In genomic region chr12:104672501-104673265, GRCh38 we compare ENCODE assay signal across 9 cellular contexts.
A peak's percentile ranks its signal among the peaks of the same experiment; 100 is the strongest.
DNase-seq lines count a peak whose midpoint lies in the region; ATAC-seq, FAIRE-seq and TF ChIP-seq lines count a peak whose summit lies in the region.
"Had no signal": no experiment of that assay in that cellular context is flagged by ENCODE, and none has a peak within 500 bp of the region (broad histone marks: within the 10 kb centered on the region; RNA-seq: fewer than 3 reads in every experiment).

No MANE protein-coding gene starts in this region.

- no TSS peak for BruUV-seq in K562 (replicated peaks; lab: Mats Ljungman, UMichigan)

- H3K27ac ChIP-seq in K562 (ENCODE audit: extremely low read depth, low read depth, low read length) (no peak overlapping the region), left lung (peak overlapping the region; percentile 79 to 88), transverse colon (peak overlapping the region; percentile 13 to 66 (median 58))

- no peak overlapping the region for H3K4me2 ChIP-seq in K562 (ENCODE audit: insufficient read depth, low read length)

- H4K20me1 ChIP-seq in K562 (replicated peaks; ENCODE audit: control insufficient read depth, insufficient read depth, low read length) = peaks cover 7% of the 10 kb centered on the region; the same call in 1 of the 2 replicates

- POLR2A ChIA-PET in K562 (lab: Yijun Ruan, JAX) = interaction anchor here (0.6 to 1.1 kb wide), 4 partner anchors 13 to 213 kb away, joined by 3 read pairs; no protein-coding TSS in a partner anchor

- peak overlapping the region; percentile 94 for H3K27ac Mint-ChIP-seq in activated T-cell treated with anti-CD3 and anti-CD28 coated beads, Interleukin-2, amount 50 U/mL, for 24 hours

- no peak for TF ChIP-seq RAD21 in K562 (CRISPR knock-in tag; conservative IDR thresholded peaks at IDR 0.05 in 1 of 2, IDR thresholded peaks at IDR 0.05 in 1 of 2)

- ATAC-seq in K562 (no peak), left lung (peak; percentile 2), HG03442 (IDR thresholded peaks at IDR 0.05; ENCODE audit: unreplicated experiment) (no peak)

- no peak overlapping the region for H3K4me3 ChIP-seq in K562
- H3K4me3 ChIP-seq in left lung = no peak overlapping the region
- H3K4me3 ChIP-seq in transverse colon = no peak overlapping the region

- TF ChIP-seq CTCF in K562 (IDR thresholded peaks at IDR 0.05 in 2 of 3, conservative IDR thresholded peaks at IDR 0.05 in 1 of 3; ENCODE audit: insufficient read depth in 2 of 3, low read depth in 1 of 3, low read length in 3 of 3) (no peak), left lung (IDR thresholded peaks at IDR 0.05) (no peak), transverse colon (IDR thresholded peaks at IDR 0.05) (no peak)

- TF ChIP-seq EP300 in K562 (IDR thresholded peaks at IDR 0.05; ENCODE audit: low read length) (no peak), transverse colon (IDR thresholded peaks at IDR 0.05; ENCODE audit: low read depth) (no peak)

- H3K36me3 ChIP-seq in K562 (ENCODE audit: control insufficient read depth, insufficient read depth, low read length) (peaks cover 7% of the 10 kb centered on the region; the same call in 1 of the 3 replicates), left lung (no peaks in the 10 kb centered on the region), transverse colon (no peaks in the 10 kb centered on the region)

- H3K79me2 ChIP-seq in K562 (ENCODE audit: control insufficient read depth, insufficient read depth, low read length) = peaks cover 42% of the 10 kb centered on the region

- no peak overlapping the region for H2AFZ ChIP-seq in K562 (ENCODE audit: low read depth, low read length)

- H3K4me1 Mint-ChIP-seq in activated T-cell treated with anti-CD3 and anti-CD28 coated beads, Interleukin-2, amount 50 U/mL, for 24 hours (ENCODE audit: low read depth) = peaks cover 72% of the 10 kb centered on the region

- no peak overlapping the region for H3K4me3 Mint-ChIP-seq in activated T-cell treated with anti-CD3 and anti-CD28 coated beads, Interleukin-2, amount 50 U/mL, for 24 hours

- no peaks in the 10 kb centered on the region for H3K9me1 ChIP-seq in K562 (ENCODE audit: control insufficient read depth, insufficient read depth, low read length)

- CTCF ChIA-PET in K562 (lab: Yijun Ruan, JAX; ENCODE audit: low intra/inter-chr PET ratio) = no interaction called here

- no peak overlapping the region; a peak in 1 of 4 replicates for H3K9ac ChIP-seq in K562 (ENCODE audit: insufficient read depth in 1 of 2, low read depth in 2 of 2, low read length in 2 of 2)

- H3K9me3 ChIP-seq in K562 (replicated peaks; ENCODE audit: control insufficient read depth, insufficient read depth, low read depth, low read length) (no peaks in the 10 kb centered on the region), left lung (no peaks in the 10 kb centered on the region), transverse colon (no peaks in the 10 kb centered on the region)

- H3K9me3 Mint-ChIP-seq in activated T-cell treated with anti-CD3 and anti-CD28 coated beads, Interleukin-2, amount 50 U/mL, for 24 hours = no peaks in the 10 kb centered on the region

- no peaks in the 10 kb centered on the region for H3K27me3 ChIP-seq in K562 (ENCODE audit: control insufficient read depth in 2 of 2, insufficient read depth in 2 of 2, low read length in 2 of 2)
- H3K27me3 ChIP-seq in left lung = no peaks in the 10 kb centered on the region
- no peaks in the 10 kb centered on the region for H3K27me3 ChIP-seq in transverse colon

- no peak for FAIRE-seq in K562 (lab: Jason Lieb, UNC)
- FAIRE-seq: colon had no signal

- H3K4me1 ChIP-seq in K562 (replicated peaks in 1 of 2; ENCODE audit: control insufficient read depth in 2 of 2, insufficient read depth in 2 of 2, low read length in 2 of 2) (peaks cover 30 to 33% of the 10 kb centered on the region in 2 experiments; a peak in 4 of 5 replicates), left lung (peaks cover 49 to 89% of the 10 kb centered on the region in 2 donors), transverse colon (peaks cover 37 to 64% (median 45%) of the 10 kb centered on the region in 4 donors)

- no peaks in the 10 kb centered on the region for H3K27me3 Mint-ChIP-seq in activated T-cell treated with anti-CD3 and anti-CD28 coated beads, Interleukin-2, amount 50 U/mL, for 24 hours

- intact Hi-C loops in K562 (cut with micrococcal nuclease) (no loop called here), left lung (cut with DNase I) (no loop called here), transverse colon (cut with DNase I; ENCODE audit: low total_unique reads) (loop anchor here (5.0 kb wide), 1 partner anchor 215 kb away; the partner anchor contains the start of gene CHST11)

- TF ChIP-seq POLR2A in K562 (conservative IDR thresholded peaks at IDR 0.05) = no peak
- no peak for TF ChIP-seq POLR2A in transverse colon (IDR thresholded peaks at IDR 0.05)

- WGBS in K562 (ENCODE audit: insufficient coverage, low coverage, missing lambda C conversion rate) = 75% methylated on average over 10 of the region's 10 CpGs
- WGBS in transverse colon (ENCODE audit: low coverage in 1 of 2), 2 donors = 60 to 82% methylated on average over 3 to 10 of the region's 10 CpGs

- DNase-seq in activated T-cell treated with anti-CD3 and anti-CD28 coated beads, Interleukin-2, amount 50 U/mL, for 24 hours = peak; percentile 45
- DNase-seq in activated T-cell treated with anti-CD3 and anti-CD28 coated beads, Interleukin-2, amount 50 U/mL, for 1 hour = no peak
- no peak for DNase-seq in K562 (ENCODE audit: extremely low read depth in 1 of 4, low spot score in 3 of 4)
- DNase-seq in left lung = peak in 1 of 2 donors; percentile 73
- no peak for DNase-seq in transverse colon
- no peak for DNase-seq in NCI-H1694 (lab: John Stamatoyannopoulos, UW)
- no peak for DNase-seq in NCI-H1105 (lab: John Stamatoyannopoulos, UW)

- H3K36me3 Mint-ChIP-seq in activated T-cell treated with anti-CD3 and anti-CD28 coated beads, Interleukin-2, amount 50 U/mL, for 24 hours (ENCODE audit: low read depth) = peaks cover 5% of the 10 kb centered on the region

- in situ Hi-C loops in K562 (cut with MboI) (no loop called here), transverse colon (cut with MboI; ENCODE audit: low pct_ligation_motif_present in 1 of 4, low pct_unique_long_range_greater_than_20kb in 1 of 4, low sequenced_read_pairs in 3 of 4) (no loop called here)

TF ChIP-seq in K562, 482 proteins besides CTCF, POLR2A, EP300 and RAD21:
- TF ChIP-seq E2F6 (IDR thresholded peaks at IDR 0.05; ENCODE audit: borderline replicate concordance in 1 of 2, extremely low read depth in 1 of 2, insufficient read depth in 1 of 2, insufficient read length in 1 of 2, low read depth in 1 of 2, low read length in 1 of 2, poor library complexity in 1 of 2, severe bottlenecking in 1 of 2) (no peak), ZNF316 (IDR thresholded peaks at IDR 0.05) (0 out of 2 replicates have a peak, but pooled peaks have one; percentile 13)
TF ChIP-seq in K562: peak in this region for 1.
